1 cellular context compared by ENCODE assay signal in genomic region chr7:2409745-2410414, GRCh38.
TF ChIP-seq lines count a peak whose summit lies in the region.

No MANE protein-coding gene starts in this region.

TF ChIP-seq in K562, 482 proteins besides CTCF, POLR2A, EP300 and RAD21 (continued from another document and continues in another):
- peak; percentile 46; the same call in 1 of the 2 replicates for TF ChIP-seq JUND (IDR thresholded peaks at IDR 0.05; ENCODE audit: borderline replicate concordance, low read depth, low read length)
- no peak for TF ChIP-seq JUND (tag; IDR thresholded peaks at IDR 0.05; ENCODE audit: borderline replicate concordance, low read depth, low read length)
- TF ChIP-seq MBD2 (IDR thresholded peaks at IDR 0.05; ENCODE audit: borderline replicate concordance, low read depth) = no peak
- TF ChIP-seq PREB (CRISPR knock-in tag; IDR thresholded peaks at IDR 0.05) = no peak
- peak; percentile 36; the same call in 1 of the 2 replicates for TF ChIP-seq ZFX (CRISPR knock-in tag; IDR thresholded peaks at IDR 0.05)
- TF ChIP-seq ZC3H4 (CRISPR knock-in tag; IDR thresholded peaks at IDR 0.05; ENCODE audit: borderline replicate concordance) = no peak
- no peak for TF ChIP-seq E2F4 (CRISPR knock-in tag; IDR thresholded peaks at IDR 0.05; ENCODE audit: low read depth)
- TF ChIP-seq FOXA3 (CRISPR knock-in tag; conservative IDR thresholded peaks at IDR 0.05 in 1 of 2, IDR thresholded peaks at IDR 0.05 in 1 of 2) = no peak
- TF ChIP-seq SMARCA4 (IDR thresholded peaks at IDR 0.05) = peak; percentile 64
- no peak for TF ChIP-seq TFAP4 (CRISPR knock-in tag; IDR thresholded peaks at IDR 0.05; ENCODE audit: borderline replicate concordance)
- no peak for TF ChIP-seq E2F5 (CRISPR knock-in tag; IDR thresholded peaks at IDR 0.05)
- TF ChIP-seq ATF3 (IDR thresholded peaks at IDR 0.05) = peak; percentile 34; the same call in 1 of the 2 replicates
- TF ChIP-seq ATF3 (CRISPR knock-in tag; conservative IDR thresholded peaks at IDR 0.05) = no peak
- TF ChIP-seq SMARCE1 (IDR thresholded peaks at IDR 0.05) = peak; percentile 54
- TF ChIP-seq CTBP1 (IDR thresholded peaks at IDR 0.05; ENCODE audit: borderline replicate concordance) = 0 out of 2 replicates have a peak, but pooled peaks have one; percentile 46
- no peak for TF ChIP-seq SUPT5H (IDR thresholded peaks at IDR 0.05)
- no peak for TF ChIP-seq PHB2 (IDR thresholded peaks at IDR 0.05; ENCODE audit: low read depth)
- no peak for TF ChIP-seq ZNF318 (IDR thresholded peaks at IDR 0.05; ENCODE audit: borderline replicate concordance in 1 of 2, low read depth in 1 of 2)
- no peak for TF ChIP-seq RBM34 (IDR thresholded peaks at IDR 0.05; ENCODE audit: borderline replicate concordance, insufficient read depth, low read length)
- no peak for TF ChIP-seq ZBTB49 (CRISPR knock-in tag; IDR thresholded peaks at IDR 0.05; ENCODE audit: borderline replicate concordance)
- TF ChIP-seq ELK3 (CRISPR knock-in tag; IDR thresholded peaks at IDR 0.05) = no peak
- peak; percentile 74 for TF ChIP-seq MEIS2 (IDR thresholded peaks at IDR 0.05; ENCODE audit: partially characterized antibody)
- no peak for TF ChIP-seq MCM3 (IDR thresholded peaks at IDR 0.05)
- TF ChIP-seq NFE2L1 (tag; IDR thresholded peaks at IDR 0.05; ENCODE audit: borderline replicate concordance, low read depth) = no peak
- no peak for TF ChIP-seq ZFP1 (CRISPR knock-in tag; IDR thresholded peaks at IDR 0.05)
- TF ChIP-seq PBX2 (CRISPR knock-in tag; IDR thresholded peaks at IDR 0.05; ENCODE audit: low read depth) = peak; percentile 53
- TF ChIP-seq PBX2 (tag; conservative IDR thresholded peaks at IDR 0.05; ENCODE audit: low read depth) = peak; percentile 87
- no peak for TF ChIP-seq ZKSCAN1 (IDR thresholded peaks at IDR 0.05; ENCODE audit: low read depth, low read length)
- TF ChIP-seq E2F3 (CRISPR knock-in tag; IDR thresholded peaks at IDR 0.05) = no peak
- peak; percentile 18; the same call in 1 of the 2 replicates for TF ChIP-seq CREM (IDR thresholded peaks at IDR 0.05; ENCODE audit: low read depth)
- no peak for TF ChIP-seq MAFF (IDR thresholded peaks at IDR 0.05; ENCODE audit: low read length)
- no peak for TF ChIP-seq ZNF584 (CRISPR knock-in tag; IDR thresholded peaks at IDR 0.05; ENCODE audit: low read depth)
- no peak for TF ChIP-seq ZNF239 (CRISPR knock-in tag; IDR thresholded peaks at IDR 0.05)
- no peak for TF ChIP-seq THRA (IDR thresholded peaks at IDR 0.05)
- TF ChIP-seq ELK1 (CRISPR knock-in tag; IDR thresholded peaks at IDR 0.05) = no peak
- no peak for TF ChIP-seq KDM5B (IDR thresholded peaks at IDR 0.05; ENCODE audit: insufficient replicate concordance, low read depth, low read length)
- no peak for TF ChIP-seq ZNF431 (CRISPR knock-in tag; IDR thresholded peaks at IDR 0.05)
